ENCODE assay signal across 15 cellular contexts in genomic region chr7:133478591-133479135, GRCh38.
DNase-seq lines count a peak whose midpoint lies in the region; ATAC-seq lines count a peak whose summit lies in the region.
"Had no signal": no experiment of that assay in that cellular context is flagged by ENCODE, and none has a peak within 500 bp of the region (broad histone marks: within the 10 kb centered on the region; RNA-seq: fewer than 3 reads in every experiment).

No MANE protein-coding gene starts in this region.

- peaks cover 37% of the 10 kb centered on the region for H3K4me1 Mint-ChIP-seq in activated T-cell treated with anti-CD3 and anti-CD28 coated beads, Interleukin-2, amount 50 U/mL, for 72 hours (ENCODE audit: low read depth)
- peaks cover 26% of the 10 kb centered on the region for H3K4me1 Mint-ChIP-seq in stimulated activated effector memory CD8-positive, alpha-beta T cell treated with anti-CD3 and anti-CD28 coated beads, Interleukin-12 subunit alpha, Interleukin-12 subunit beta, amount 100 ng/mL, for 72 hours

- no peaks in the 10 kb centered on the region for H3K36me3 Mint-ChIP-seq in activated T-cell treated with anti-CD3 and anti-CD28 coated beads, Interleukin-2, amount 50 U/mL, for 72 hours (ENCODE audit: insufficient read depth in 2 of 2)
- peaks cover 9% of the 10 kb centered on the region for H3K36me3 Mint-ChIP-seq in stimulated activated effector memory CD8-positive, alpha-beta T cell treated with anti-CD3 and anti-CD28 coated beads, Interleukin-12 subunit alpha, Interleukin-12 subunit beta, amount 100 ng/mL, for 72 hours

- no peak overlapping the region for H3K4me3 Mint-ChIP-seq in activated T-cell treated with anti-CD3 and anti-CD28 coated beads, Interleukin-2, amount 50 U/mL, for 72 hours
- H3K4me3 Mint-ChIP-seq in stimulated activated effector memory CD8-positive, alpha-beta T cell treated with anti-CD3 and anti-CD28 coated beads, Interleukin-12 subunit alpha, Interleukin-12 subunit beta, amount 100 ng/mL, for 72 hours: no peak overlapping the region
- H3K4me3 Mint-ChIP-seq: activated naive CD4-positive, alpha-beta T cell treated with anti-CD3 and anti-CD28 coated beads, Interleukin-2, amount 50 U/mL, for 24 hours; activated T-cell treated with anti-CD3 and anti-CD28 coated beads, Interleukin-2, amount 50 U/mL, for 24 hours had no signal

- H3K9me3 Mint-ChIP-seq in activated T-cell treated with anti-CD3 and anti-CD28 coated beads, Interleukin-2, amount 50 U/mL, for 72 hours: no peaks in the 10 kb centered on the region
- no peaks in the 10 kb centered on the region for H3K9me3 Mint-ChIP-seq in stimulated activated effector memory CD8-positive, alpha-beta T cell treated with anti-CD3 and anti-CD28 coated beads, Interleukin-12 subunit alpha, Interleukin-12 subunit beta, amount 100 ng/mL, for 72 hours
- H3K9me3 Mint-ChIP-seq: activated naive CD4-positive, alpha-beta T cell treated with anti-CD3 and anti-CD28 coated beads, Interleukin-2, amount 50 U/mL, for 24 hours had no signal

- no peak for ATAC-seq in activated T-cell treated with anti-CD3 and anti-CD28 coated beads, Interleukin-2, amount 50 U/mL, for 72 hours (replicated peaks in 1 of 2)
- ATAC-seq in stimulated activated effector memory CD8-positive, alpha-beta T cell treated with anti-CD3 and anti-CD28 coated beads, Interleukin-12 subunit alpha, Interleukin-12 subunit beta, amount 100 ng/mL, for 72 hours: no peak
- no peak for ATAC-seq in HG03342 (IDR thresholded peaks at IDR 0.05; ENCODE audit: unreplicated experiment)
- no peak for ATAC-seq in GM21528 (IDR thresholded peaks at IDR 0.05; ENCODE audit: low FRiP score, unreplicated experiment)
- ATAC-seq in GM18861 (IDR thresholded peaks at IDR 0.05; ENCODE audit: unreplicated experiment): no peak
- ATAC-seq: K562, left ventricle myocardium superior had no signal

- H3K27me3 Mint-ChIP-seq in activated T-cell treated with anti-CD3 and anti-CD28 coated beads, Interleukin-2, amount 50 U/mL, for 72 hours (ENCODE audit: low read depth): no peaks in the 10 kb centered on the region
- H3K27me3 Mint-ChIP-seq: activated naive CD4-positive, alpha-beta T cell treated with anti-CD3 and anti-CD28 coated beads, Interleukin-2, amount 50 U/mL, for 24 hours; activated T-cell treated with anti-CD3 and anti-CD28 coated beads, Interleukin-2, amount 50 U/mL, for 24 hours had no signal

- DNase-seq in activated T-cell treated with anti-CD3 and anti-CD28 coated beads, Interleukin-2, amount 50 U/mL, for 72 hours: no peak
- no peak for DNase-seq in activated T-cell treated with anti-CD3 and anti-CD28 coated beads, Interleukin-2, amount 50 U/mL, for 48 hours
- peak; percentile 50 for DNase-seq in NCI-H2029 (lab: John Stamatoyannopoulos, UW)
- DNase-seq in NCI-H524 treated with DMSO at 0.1 percent for 48 hours (lab: John Stamatoyannopoulos, UW): peak; percentile 97
- no peak for DNase-seq in stimulated activated effector memory CD8-positive, alpha-beta T cell treated with anti-CD3 and anti-CD28 coated beads, Interleukin-12 subunit alpha, Interleukin-12 subunit beta, amount 100 ng/mL, for 72 hours (ENCODE audit: low spot score in 2 of 2)
- DNase-seq: activated CD4-positive, alpha-beta T cell treated with anti-CD3 and anti-CD28 coated beads, Interleukin-2, amount 50 U/mL, for 48 hours; activated T-cell treated with anti-CD3 and anti-CD28 coated beads, Interleukin-2, amount 50 U/mL, for 24 hours; GF-D8; left ventricle myocardium superior; stimulated activated CD4-positive, alpha-beta T cell treated with anti-CD3 and anti-CD28 coated beads, Interleukin-2, amount 100 ng/mL, for 48 hours had no signal

- H3K27ac Mint-ChIP-seq in activated T-cell treated with anti-CD3 and anti-CD28 coated beads, Interleukin-2, amount 50 U/mL, for 72 hours: peak overlapping the region; percentile 40
- H3K27ac Mint-ChIP-seq in stimulated activated effector memory CD8-positive, alpha-beta T cell treated with anti-CD3 and anti-CD28 coated beads, Interleukin-12 subunit alpha, Interleukin-12 subunit beta, amount 100 ng/mL, for 72 hours: peak overlapping the region; percentile 15
- H3K27ac Mint-ChIP-seq: activated naive CD4-positive, alpha-beta T cell treated with anti-CD3 and anti-CD28 coated beads, Interleukin-2, amount 50 U/mL, for 24 hours; activated T-cell treated with anti-CD3 and anti-CD28 coated beads, Interleukin-2, amount 50 U/mL, for 24 hours had no signal

Comparison
In these comparisons a context has a peak if more than half of its experiments do, and no peak if none do; other contexts are left out.
1. DNase-seq: peak in NCI-H2029 (single experiment) and NCI-H524 treated with DMSO at 0.1 percent for 48 hours (single experiment); none in activated T-cell treated with anti-CD3 and anti-CD28 coated beads, Interleukin-2, amount 50 U/mL, for 72 hours (0 of 2), activated T-cell treated with anti-CD3 and anti-CD28 coated beads, Interleukin-2, amount 50 U/mL, for 48 hours (0 of 2) and stimulated activated effector memory CD8-positive, alpha-beta T cell treated with anti-CD3 and anti-CD28 coated beads, Interleukin-12 subunit alpha, Interleukin-12 subunit beta, amount 100 ng/mL, for 72 hours (0 of 2).